2 cellular contexts compared by ENCODE assay signal in genomic region chr19:12792048-12792852, GRCh38.
TF ChIP-seq lines count a peak whose summit lies in the region.

No MANE protein-coding gene starts in this region.

TF ChIP-seq in HEK293T, 16 proteins besides CTCF, POLR2A, EP300 and RAD21:
- TF ChIP-seq HDGF (IDR thresholded peaks at IDR 0.05; ENCODE audit: borderline replicate concordance) = no peak
- no peak for TF ChIP-seq LEF1 (IDR thresholded peaks at IDR 0.05; ENCODE audit: borderline replicate concordance)
- TF ChIP-seq ZNF384 (IDR thresholded peaks at IDR 0.05) = no peak
- TF ChIP-seq FOXK2 (IDR thresholded peaks at IDR 0.05) = no peak
- peak; percentile 64; the same call in 1 of the 2 replicates for TF ChIP-seq L3MBTL2 (conservative IDR thresholded peaks at IDR 0.05)
TF ChIP-seq in HEK293T: peak in this region for 1.

TF ChIP-seq in neural cell, 6 proteins besides CTCF, POLR2A, EP300 and RAD21:
- TF ChIP-seq TAF1 (IDR thresholded peaks at IDR 0.05; ENCODE audit: low read depth) (no peak), REST (IDR thresholded peaks at IDR 0.05; ENCODE audit: borderline replicate concordance) (no peak), POLR2AphosphoS5 (IDR thresholded peaks at IDR 0.05) (peak; percentile 19), SMC3 (conservative IDR thresholded peaks at IDR 0.05; ENCODE audit: poor library complexity) (no peak), EZH2 (IDR thresholded peaks at IDR 0.05; ENCODE audit: borderline replicate concordance, insufficient read depth, low read length, poor library complexity, severe bottlenecking) (peak; percentile 26), MXI1 (conservative IDR thresholded peaks at IDR 0.05; ENCODE audit: poor library complexity, severe bottlenecking) (no peak)
